Comparison of ENCODE assay signal across 8 cellular contexts in the genomic region with DNA sequence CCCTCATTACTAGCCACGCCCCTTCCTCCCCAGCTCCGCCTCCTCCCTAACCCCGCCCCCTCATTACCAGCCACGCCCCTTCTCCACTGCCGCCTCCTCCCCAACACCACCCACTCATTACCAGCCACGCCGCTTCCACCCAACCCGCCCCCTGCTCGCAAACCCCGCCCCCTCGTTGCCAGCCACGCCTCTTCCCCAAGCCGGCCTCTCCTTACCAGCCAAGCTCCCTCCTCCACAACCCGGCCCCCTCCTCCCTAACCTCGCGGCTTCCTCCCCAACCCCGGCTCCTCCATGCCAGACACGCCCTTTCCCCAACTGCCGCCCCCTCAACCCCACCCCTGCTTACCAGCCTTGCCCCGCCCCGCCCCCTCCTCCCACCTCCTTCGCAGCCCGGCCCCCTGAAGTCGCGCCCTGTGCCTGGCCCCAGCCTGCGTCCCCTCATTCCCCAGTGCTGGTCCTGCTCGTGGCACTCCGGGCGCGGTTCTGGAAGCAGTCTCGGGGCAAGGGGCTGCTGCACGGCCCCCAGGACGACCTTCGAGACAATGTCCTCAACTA. TPM values are rescaled to one million over a fixed set of nuclear protein-coding genes. Genes with fewer than 3 reads are reported as not detected.
A peak's percentile ranks its signal among the peaks of the same experiment; 100 is the strongest.
DNase-seq lines count a peak whose midpoint lies in the region; ATAC-seq, FAIRE-seq and TF ChIP-seq lines count a peak whose summit lies in the region.

No MANE protein-coding gene starts in this region.

- TF ChIP-seq CTCF in LNCaP clone FGC (IDR thresholded peaks at IDR 0.05; ENCODE audit: control insufficient read depth, extremely low read depth, insufficient read depth) (no peak), thoracic aorta (IDR thresholded peaks at IDR 0.05) (no peak)

- no peak for FAIRE-seq in RCC 7860 (lab: Jason Lieb, UNC)

- H3K4me1 ChIP-seq in thoracic aorta (ENCODE audit: control insufficient read depth in 1 of 2, low read depth in 2 of 2), result peaks cover 0 to 4% of the 10 kb centered on the region in 2 donors

- ATAC-seq in thoracic aorta (ENCODE audit: insufficient number of reproducible peaks, low FRiP score, low read depth), result no peak

- H3K27me3 ChIP-seq in thoracic aorta (replicated peaks; ENCODE audit: insufficient read depth), result no peaks in the 10 kb centered on the region

- H3K27ac ChIP-seq in thoracic aorta, result no peak overlapping the region

- DNase-seq in EL (peak; percentile 61), LNCaP clone FGC (ENCODE audit: low read depth) (peak; percentile 83), hepatic stellate cell (ENCODE audit: low spot score) (peak; percentile 60), thoracic aorta (ENCODE audit: low spot score) (no peak), DMS79 treated with DMSO at 0.1 percent for 48 hours (lab: John Stamatoyannopoulos, UW) (no peak), AML-193 (lab: John Stamatoyannopoulos, UW) (no peak), RCC 7860 (ENCODE audit: low spot score) (no peak)
- DNase-seq in activated CD8-positive, alpha-beta memory T cell treated with anti-CD3 and anti-CD28 coated beads, Interleukin-2, amount 50 U/mL, for 4 hours, result peak; percentile 24

- no peaks in the 10 kb centered on the region for H3K36me3 ChIP-seq in thoracic aorta

- H3K4me3 ChIP-seq in LNCaP clone FGC (ENCODE audit: low read depth, low read length), result no peak overlapping the region
- H3K4me3 ChIP-seq in thoracic aorta, result peak overlapping the region; percentile 27

- H3K9me3 ChIP-seq in thoracic aorta, result no peaks in the 10 kb centered on the region

RNA-seq across cellular contexts. Expression of a gene that starts 7.2 kb away (rescaled TPM):
- total RNA-seq in thoracic aorta, result under 1 TPM in 1 of 2 donors, not detected in 1; 0.81 TPM

RNA-seq across cellular contexts. Expression of a gene that starts 21.6 kb away (rescaled TPM):
- total RNA-seq in thoracic aorta, result 1 to 10 TPM in 1 of 2 donors, not detected in 1; 1.4 TPM

RNA-seq across cellular contexts. Expression of a gene that starts 24.4 kb away (rescaled TPM):
- 10 to 100 TPM; 17.1 to 27.2 TPM for total RNA-seq in thoracic aorta

Comparison
In these comparisons a context has a peak if more than half of its experiments do, and no peak if none do; other contexts are left out.
1. DNase-seq: peak in EL (single experiment), LNCaP clone FGC (single experiment), activated CD8-positive, alpha-beta memory T cell treated with anti-CD3 and anti-CD28 coated beads, Interleukin-2, amount 50 U/mL, for 4 hours (single experiment) and hepatic stellate cell (single experiment); none in thoracic aorta (single experiment), DMS79 treated with DMSO at 0.1 percent for 48 hours (single experiment), AML-193 (0 of 2) and RCC 7860 (single experiment).